Comparison of ENCODE assay signal across 8 cellular contexts in the genomic region with DNA sequence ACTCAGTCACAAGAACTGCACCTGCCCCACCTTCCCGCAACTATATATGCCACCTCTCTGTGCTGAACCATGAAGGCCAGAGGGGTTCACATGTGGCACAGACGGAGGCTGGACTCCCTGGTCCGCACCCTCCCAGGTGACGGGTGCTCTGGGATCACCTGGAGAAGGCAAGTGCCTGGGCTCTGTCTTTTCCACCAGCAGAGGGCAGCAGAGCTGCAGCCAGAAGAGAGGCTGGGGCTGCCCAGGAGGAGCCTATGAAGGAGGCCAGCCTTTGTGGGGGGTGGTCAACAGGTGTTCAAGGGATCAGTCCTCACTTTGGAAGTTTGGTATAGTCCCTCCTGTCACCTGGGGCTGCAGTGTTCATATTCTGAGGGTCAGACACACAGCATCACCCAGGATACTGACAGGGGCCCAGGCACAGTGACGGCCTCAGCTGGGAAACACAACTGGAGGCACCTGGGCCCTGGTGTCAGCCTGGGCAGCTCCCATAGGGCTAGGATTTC. TPM values are rescaled to one million over a fixed set of nuclear protein-coding genes. Genes with fewer than 3 reads are reported as not detected.
DNase-seq lines count a peak whose midpoint lies in the region; ATAC-seq, FAIRE-seq and TF ChIP-seq lines count a peak whose summit lies in the region.

No MANE protein-coding gene starts in this region.

- peak; percentile 56 to 63 for TF ChIP-seq RAD21 in A549 (conservative IDR thresholded peaks at IDR 0.05 in 1 of 2, IDR thresholded peaks at IDR 0.05 in 1 of 2)

- H3K4me1 Mint-ChIP-seq in activated T-cell treated with anti-CD3 and anti-CD28 coated beads, Interleukin-2, amount 50 U/mL, for 24 hours (ENCODE audit: low read depth) = peaks cover 33% of the 10 kb centered on the region

- no peaks in the 10 kb centered on the region for H3K27me3 Mint-ChIP-seq in activated T-cell treated with anti-CD3 and anti-CD28 coated beads, Interleukin-2, amount 50 U/mL, for 24 hours

- whole genome bisulfite sequencing in A549 (ENCODE audit: missing lambda C conversion rate) = 4% methylated on average over 4 of the region's 5 CpGs
- 16 to 65% methylated on average over 3 to 4 of the region's 5 CpGs for WGBS in testis, 2 donors

- H3K4me3 ChIP-seq in A549 (no peak overlapping the region), testis (no peak overlapping the region)

- H3K27ac Mint-ChIP-seq in activated T-cell treated with anti-CD3 and anti-CD28 coated beads, Interleukin-2, amount 50 U/mL, for 24 hours = no peak overlapping the region

- TF ChIP-seq EP300 in A549 (IDR thresholded peaks at IDR 0.05) = no peak

- TF ChIP-seq CTCF in A549 (IDR thresholded peaks at IDR 0.05) (peak; percentile 72), omental fat pad (IDR thresholded peaks at IDR 0.05) (peak in 2 of 3 donors; percentile 16 to 31), testis (IDR thresholded peaks at IDR 0.05) (peak; percentile 68 to 86 (median 76))

- ATAC-seq in A549 (peak; percentile 87 to 98), omental fat pad (ENCODE audit: low FRiP score) (peak; percentile 58), GM21528 (IDR thresholded peaks at IDR 0.05; ENCODE audit: low FRiP score, unreplicated experiment) (no peak)

- H3K36me3 Mint-ChIP-seq in activated T-cell treated with anti-CD3 and anti-CD28 coated beads, Interleukin-2, amount 50 U/mL, for 24 hours (ENCODE audit: low read depth) = no peaks in the 10 kb centered on the region

- H3K9me3 ChIP-seq in A549 (no peaks in the 10 kb centered on the region), testis (no peaks in the 10 kb centered on the region)

- H3K4me2 ChIP-seq in A549 = no peak overlapping the region

- no peaks in the 10 kb centered on the region for H3K36me3 ChIP-seq in testis (ENCODE audit: low read depth, missing control alignments)

- H3K27ac ChIP-seq in A549 (no peak overlapping the region), testis (no peak overlapping the region)

- no peak for TF ChIP-seq POLR2A in A549 (IDR thresholded peaks at IDR 0.05; ENCODE audit: low read length)
- no peak for TF ChIP-seq POLR2A in GM12891 (IDR thresholded peaks at IDR 0.05; ENCODE audit: low read depth, low read length)
- no peak for TF ChIP-seq POLR2A in testis (IDR thresholded peaks at IDR 0.05)

- FAIRE-seq in A549 (lab: Jason Lieb, UNC) (no peak), GM12891 (lab: Jason Lieb, UNC) (peak; percentile 94)

- intact Hi-C loops in testis (cut with DNase I; ENCODE audit: low total_unique reads) = no loop called here

- CTCF ChIA-PET in A549 (lab: Yijun Ruan, JAX) = interaction anchor here (0.7 to 4.2 kb wide), 31 partner anchors 9 to 280 kb away, joined by 3 to 35 read pairs (median 5); no protein-coding TSS in a partner anchor

- POLR2A ChIA-PET in A549 (lab: Yijun Ruan, JAX) = no interaction called here

- no peaks in the 10 kb centered on the region for H3K27me3 ChIP-seq in testis

- no peaks in the 10 kb centered on the region for H3K9me3 Mint-ChIP-seq in activated T-cell treated with anti-CD3 and anti-CD28 coated beads, Interleukin-2, amount 50 U/mL, for 24 hours

- H3K4me3 Mint-ChIP-seq in activated T-cell treated with anti-CD3 and anti-CD28 coated beads, Interleukin-2, amount 50 U/mL, for 24 hours = no peak overlapping the region

- DNase-seq in A549 (ENCODE audit: low read depth in 1 of 2, low spot score in 1 of 2) = peak; percentile 18 to 38
- DNase-seq in GM12891 (ENCODE audit: insufficient read length, low spot score) = no peak
- DNase-seq in NCI-H774 (lab: John Stamatoyannopoulos, UW) = peak; percentile 28
- DNase-seq in activated T-cell treated with anti-CD3 and anti-CD28 coated beads, Interleukin-2, amount 50 U/mL, for 24 hours = peak; percentile 79
- peak; percentile 16 for DNase-seq in fibroblast of the conjunctiva (ENCODE audit: low read depth)
- no peak for DNase-seq in omental fat pad (ENCODE audit: low spot score)
- peak; percentile 85 for DNase-seq in testis

- H3K4me1 ChIP-seq in A549 = no peaks in the 10 kb centered on the region
- no peaks in the 10 kb centered on the region for H3K4me1 ChIP-seq in testis

TF ChIP-seq in A549, 52 proteins besides CTCF, POLR2A, EP300 and RAD21:
- TF ChIP-seq SMC3 (IDR thresholded peaks at IDR 0.05) (peak; percentile 66), HDAC2 (IDR thresholded peaks at IDR 0.05) (no peak)

TF ChIP-seq in GM12891, 5 proteins besides CTCF, POLR2A, EP300 and RAD21:
- TF ChIP-seq POLR2AphosphoS5 (IDR thresholded peaks at IDR 0.05; ENCODE audit: low read depth, low read length) (no peak), TAF1 (IDR thresholded peaks at IDR 0.05; ENCODE audit: low read depth, low read length) (no peak), PAX5 (IDR thresholded peaks at IDR 0.05; ENCODE audit: insufficient read depth, low read length, severe bottlenecking) (no peak), POU2F2 (IDR thresholded peaks at IDR 0.05; ENCODE audit: low read depth, low read length) (no peak), SPI1 (IDR thresholded peaks at IDR 0.05; ENCODE audit: low read depth, low read length) (no peak)

RNA-seq across cellular contexts. Expression of gene IGLL5, which starts 39.2 kb away (rescaled TPM):
- polyA plus RNA-seq in A549 (2011; rRNA removed) (not detected in 2 replicates), A549 (2017; fragmentation: RNase III; extraction: RNeasy Plus Mini Kit Qiagen cat#74134 plus additional on column Dnase treatment) (not detected in 3 replicates), testis (ENCODE audit: insufficient read depth, low read depth, low replicate concordance) (9.8 TPM)
- polyA plus RNA-seq in A549 (2012; cell fraction: cytosol; rRNA removed) = not detected in 2 replicates
- polyA plus RNA-seq in A549 (2012; cell fraction: nucleus; rRNA removed) = not detected in 2 replicates
- not detected in 2 replicates for polyA minus RNA-seq in A549 (2011; rRNA and poly(A)+ RNA removed)
- 28.1 TPM for polyA plus RNA-seq in GM12891 (2012; ENCODE audit: low read depth, missing spikeins)
- total RNA-seq in omental fat pad (1 to 10 TPM; 1.2 to 7.7 (median 1.4) TPM), testis (1 to 10 TPM in 1 of 2 donors, under 1 TPM in 1; 0.94 to 1.4 TPM)

Comparison
In these comparisons a context has a peak if more than half of its experiments do, and no peak if none do; other contexts are left out.
1. DNase-seq: peak in A549 (2 of 2), NCI-H774 (single experiment), activated T-cell treated with anti-CD3 and anti-CD28 coated beads, Interleukin-2, amount 50 U/mL, for 24 hours (single experiment), fibroblast of the conjunctiva (single experiment) and testis (single experiment); none in GM12891 (single experiment) and omental fat pad (single experiment).
2. CTCF ChIP-seq: peak in every context shown above with its lines; median percentile 76 in testis; 72 in A549; 24 in omental fat pad.